In genomic region chr13:49996951-49997895, GRCh38 we compare ENCODE assay signal across 8 cellular contexts. TPM values are rescaled to one million over a fixed set of nuclear protein-coding genes. Genes with fewer than 3 reads are reported as not detected.
A peak's percentile ranks its signal among the peaks of the same experiment; 100 is the strongest.
DNase-seq lines count a peak whose midpoint lies in the region; ATAC-seq and TF ChIP-seq lines count a peak whose summit lies in the region.

TRIM13 (plus strand) TSS chr13:49997042; CDS start chr13:50011941, 14,899 bp downstream.

- H3K4me1 ChIP-seq in spleen: peaks cover 25 to 63% (median 57%) of the 10 kb centered on the region in 6 donors

- H3K4me3 ChIP-seq in cardiac fibroblast (replicated peaks in 1 of 2; ENCODE audit: low read depth in 2 of 2, low read length in 2 of 2) (peak within 1 kb of the TSS; percentile 85 to 87), spleen (peak within 1 kb of the TSS; percentile 72 to 93 (median 82))

- POLR2A ChIA-PET in WTC11 (lab: Charles Lee): interaction anchor here (1.0 to 3.9 kb wide), 9 partner anchors 14 to 306 kb away, joined by 3 to 52 read pairs (median 7); partner anchors contain the start of genes EBPL, KCNRG, KPNA3 and SPRYD7

- DNase-seq in ACHN (peak; percentile 85), NCI-H2171 (lab: John Stamatoyannopoulos, UW) (peak; percentile 95), WTC11 (ENCODE audit: low spot score) (peak; percentile 87), cardiac fibroblast (ENCODE audit: low read depth in 2 of 2) (peak; percentile 93 to 95), inferior parietal cortex (ENCODE audit: extremely low spot score) (peak; percentile 90), spleen (peak; percentile 96)

- CTCF ChIA-PET in WTC11 (lab: Charles Lee): interaction anchor here (0.5 to 3.4 kb wide), 37 partner anchors 18 to 1307 kb away, joined by 3 to 49 read pairs (median 4); partner anchors contain the start of genes EBPL, KCNRG and SPRYD7

- 0 to 1% (median 0%) methylated on average over 45 to 55 of the region's 56 CpGs for WGBS in spleen, 5 donors

- ATAC-seq in GM18858 (IDR thresholded peaks at IDR 0.05; ENCODE audit: unreplicated experiment) (peak; percentile 51), HG03095 (IDR thresholded peaks at IDR 0.05; ENCODE audit: unreplicated experiment) (peak; percentile 78), WTC11 (peak; percentile 67)

- peak; percentile 49; the same call in 1 of the 2 replicates for TF ChIP-seq CTCF in WTC11 (IDR thresholded peaks at IDR 0.05)
- TF ChIP-seq CTCF in cardiac fibroblast (IDR thresholded peaks at IDR 0.05; ENCODE audit: low read depth, low read length): peak; percentile 86
- peak; percentile 53 to 91 (median 80) for TF ChIP-seq CTCF in spleen (IDR thresholded peaks at IDR 0.05 in 8 of 11, conservative IDR thresholded peaks at IDR 0.05 in 3 of 11)

- H3K36me3 Mint-ChIP-seq in WTC11: peaks cover 6% of the 10 kb centered on the region

- no peaks in the 10 kb centered on the region for H3K9me3 Mint-ChIP-seq in WTC11

- H3K27ac ChIP-seq in spleen: peak within 1 kb of the TSS; percentile 99

- intact Hi-C loops in spleen (cut with DNase I; ENCODE audit: low total_unique reads): no loop called here

- no peaks in the 10 kb centered on the region for H3K27me3 ChIP-seq in spleen (replicated peaks in 1 of 7)

- no peaks in the 10 kb centered on the region for H3K27me3 Mint-ChIP-seq in WTC11 (ENCODE audit: low read depth)

- H3K4me1 Mint-ChIP-seq in WTC11: peaks cover 33% of the 10 kb centered on the region

- H3K36me3 ChIP-seq in spleen: peaks cover 0 to 47% (median 0%) of the 10 kb centered on the region in 6 donors

- TF ChIP-seq POLR2A in spleen (IDR thresholded peaks at IDR 0.05): peak in 1 of 3 donors; percentile 7

- H3K27ac Mint-ChIP-seq in WTC11: peak within 1 kb of the TSS; percentile 97

- peak within 1 kb of the TSS; percentile 85 for H3K4me3 Mint-ChIP-seq in WTC11

- H3K9me3 ChIP-seq in spleen: no peaks in the 10 kb centered on the region

- in situ Hi-C loops in ACHN (cut with HindIII; ENCODE audit: low pct_ligation_motif_present, low pct_unique_long_range_greater_than_20kb, low sequenced_read_pairs): no loop called here

TF ChIP-seq in WTC11, 78 proteins besides CTCF, POLR2A, EP300 and RAD21 (continues in another document):
- TF ChIP-seq HMGA2 (CRISPR knock-in tag; IDR thresholded peaks at IDR 0.05) (no peak), ARID4B (CRISPR knock-in tag; IDR thresholded peaks at IDR 0.05; ENCODE audit: borderline replicate concordance) (0 out of 2 replicates have a peak, but pooled peaks have one; percentile 72), RORB (CRISPR knock-in tag; IDR thresholded peaks at IDR 0.05) (no peak), ZNF232 (CRISPR knock-in tag; IDR thresholded peaks at IDR 0.05) (0 out of 2 replicates have a peak, but pooled peaks have one; percentile 2), ETV6 (CRISPR knock-in tag; IDR thresholded peaks at IDR 0.05) (no peak), MLX (CRISPR knock-in tag; IDR thresholded peaks at IDR 0.05) (no peak), FOXK1 (CRISPR knock-in tag; IDR thresholded peaks at IDR 0.05) (no peak), NR2C2 (CRISPR knock-in tag; IDR thresholded peaks at IDR 0.05) (no peak), NR3C1 (CRISPR knock-in tag; conservative IDR thresholded peaks at IDR 0.05; ENCODE audit: low read depth) (no peak), ZNF512 (CRISPR knock-in tag; IDR thresholded peaks at IDR 0.05; ENCODE audit: borderline replicate concordance) (no peak), SP1 (CRISPR knock-in tag; conservative IDR thresholded peaks at IDR 0.05) (0 out of 2 replicates have a peak, but pooled peaks have one; percentile 12), CBFB (CRISPR knock-in tag; IDR thresholded peaks at IDR 0.05; ENCODE audit: low read depth) (peak; percentile 15; the same call in 1 of the 2 replicates), ZNF416 (CRISPR knock-in tag; IDR thresholded peaks at IDR 0.05) (no peak), ESRRA (CRISPR knock-in tag; IDR thresholded peaks at IDR 0.05; ENCODE audit: borderline replicate concordance) (peak; percentile 58; the same call in 1 of the 2 replicates), FOXJ3 (CRISPR knock-in tag; IDR thresholded peaks at IDR 0.05; ENCODE audit: borderline replicate concordance) (no peak)
- TF ChIP-seq, protein P1, sequence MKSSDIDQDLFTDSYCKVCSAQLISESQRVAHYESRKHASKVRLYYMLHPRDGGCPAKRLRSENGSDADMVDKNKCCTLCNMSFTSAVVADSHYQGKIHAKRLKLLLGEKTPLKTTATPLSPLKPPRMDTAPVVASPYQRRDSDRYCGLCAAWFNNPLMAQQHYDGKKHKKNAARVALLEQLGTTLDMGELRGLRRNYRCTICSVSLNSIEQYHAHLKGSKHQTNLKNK (CRISPR knock-in tag; IDR thresholded peaks at IDR 0.05): no peak
- TF ChIP-seq, protein P2, sequence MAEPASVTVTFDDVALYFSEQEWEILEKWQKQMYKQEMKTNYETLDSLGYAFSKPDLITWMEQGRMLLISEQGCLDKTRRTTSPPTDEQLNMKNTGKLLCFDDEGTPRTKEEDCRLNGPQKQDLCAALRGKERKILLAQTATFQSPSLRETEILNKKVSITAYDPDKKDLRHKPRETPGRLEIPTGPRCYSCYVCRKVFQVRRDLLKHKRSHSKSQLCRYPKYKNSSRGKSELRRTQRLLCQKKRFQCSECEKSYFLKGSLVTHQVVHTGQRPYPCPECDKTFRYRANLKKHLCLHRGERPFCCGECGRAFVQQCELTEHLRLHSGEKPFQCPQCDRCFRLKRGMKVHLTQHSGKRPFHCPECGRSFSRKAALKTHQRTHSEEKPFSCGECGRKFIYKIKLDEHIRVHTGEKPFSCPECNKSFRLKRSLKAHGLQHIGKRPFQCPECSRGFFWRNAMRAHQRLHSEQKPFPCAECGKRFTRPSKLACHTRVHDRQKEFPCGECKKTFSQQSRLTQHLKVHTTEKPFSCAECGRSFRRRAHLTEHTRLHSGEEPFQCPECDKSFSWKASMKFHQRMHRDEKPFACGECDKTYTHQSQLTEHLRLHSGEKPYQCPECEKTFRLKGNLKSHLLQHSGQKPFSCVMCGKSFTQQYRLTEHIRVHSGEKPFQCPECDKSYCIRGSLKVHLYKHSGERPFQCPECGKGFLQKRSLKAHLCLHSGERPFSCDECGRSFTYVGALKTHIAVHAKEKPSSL (CRISPR knock-in tag; conservative IDR thresholded peaks at IDR 0.05): no peak

RNA-seq across cellular contexts. Expression of gene TRIM13, which starts in this region (rescaled TPM):
- 27.5 to 29.1 TPM (median 27.6 TPM) in 3 replicates for total RNA-seq in WTC11 (2021)
- total RNA-seq in spleen: 10 to 100 TPM; 25.7 to 29.7 (median 28.0) TPM
- 10 to 100 TPM; 17.1 to 28.6 (median 19.3) TPM for polyA plus RNA-seq in spleen

Comparison
In these comparisons a context has a peak if more than half of its experiments do, and no peak if none do; other contexts are left out.
1. Peak in every context shown above with its lines: DNase-seq, ATAC-seq, H3K4me3 ChIP-seq and H3K27ac ChIP-seq.